ENCODE assay signal across 33 cellular contexts in the genomic region with DNA sequence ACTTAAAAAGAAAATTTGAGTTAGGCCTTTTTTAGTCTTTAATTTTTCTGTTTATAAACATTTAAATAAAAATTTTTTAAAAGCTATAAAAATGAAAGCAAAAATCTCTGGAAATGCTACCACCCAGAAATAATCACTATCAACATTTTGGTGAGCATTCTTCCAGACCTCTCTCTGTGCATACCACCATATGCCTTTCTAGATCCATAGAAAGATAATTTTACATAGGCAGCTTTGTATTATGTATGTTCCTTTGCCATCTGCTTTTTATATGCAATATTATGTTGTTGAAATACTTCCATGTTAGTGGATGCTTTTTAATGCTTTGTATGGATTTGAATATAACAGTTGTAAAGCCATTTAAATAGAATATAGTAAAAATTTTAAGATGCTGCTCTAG.
DNase-seq lines count a peak whose midpoint lies in the region; ATAC-seq, FAIRE-seq and TF ChIP-seq lines count a peak whose summit lies in the region.
"Had no signal": no experiment of that assay in that cellular context is flagged by ENCODE, and none has a peak within 500 bp of the region (broad histone marks: within the 10 kb centered on the region; RNA-seq: fewer than 3 reads in every experiment).

No MANE protein-coding gene starts in this region.

- no peak overlapping the region for H2AFZ ChIP-seq in SK-N-SH (ENCODE audit: low read depth)

- DNase-seq in SK-N-SH (peak; percentile 9), NCI-H82 (lab: John Stamatoyannopoulos, UW) (no peak), WERI-Rb-1 (no peak), NCI-H524 treated with DMSO at 0.1 percent for 48 hours (lab: John Stamatoyannopoulos, UW) (no peak)
- DNase-seq: 8988T; ACHN; AML-193; BE2C; C1 segment of cervical spinal cord; Caco-2; Calu3; CD4-positive, alpha-beta memory T cell; CD4-positive, alpha-beta T cell; CD4-positive, CD25-positive, alpha-beta regulatory T cell; CD8-positive, alpha-beta memory T cell; CD8-positive, alpha-beta T cell; COR-L47; DMS 273 treated with DMSO at 0.1 percent for 48 hours; DMS153; DMS53; DMS79; DMS79 treated with DMSO at 0.1 percent for 48 hours; DND-41; EL had no signal

- no peaks in the 10 kb centered on the region for H3F3A ChIP-seq in SK-N-SH (replicated peaks; ENCODE audit: insufficient read depth)

- H3K9me3 ChIP-seq in SK-N-SH (no peaks in the 10 kb centered on the region), WERI-Rb-1 (ENCODE audit: severe bottlenecking) (no peaks in the 10 kb centered on the region)
- H3K9me3 ChIP-seq: A549; BE2C; BLaER1; BLaER1 treated with 17β-estradiol and CSF1 and Interleukin-3, amounts not matched to agents 10 nM and 100 nM; Caco-2 had no signal

- H3K9me2 ChIP-seq in SK-N-SH: no peaks in the 10 kb centered on the region

- no peak for ATAC-seq in SK-N-SH treated with all-trans-retinoic acid at 6 μM for 48 hours
- ATAC-seq: A549; CD8-positive, alpha-beta T cell had no signal

- TF ChIP-seq RAD21 in SK-N-SH (IDR thresholded peaks at IDR 0.05; ENCODE audit: low read length): no peak

- H3K27ac ChIP-seq in SK-N-SH (ENCODE audit: low read depth in 2 of 2, low read length in 1 of 2) (peak overlapping the region in 1 of 2 experiments; percentile 28; a peak in 1 of 4 replicates), WERI-Rb-1 (no peak overlapping the region)
- H3K27ac ChIP-seq: 22Rv1; A549; BLaER1; BLaER1 treated with 17β-estradiol and CSF1 and Interleukin-3, amounts not matched to agents 10 nM and 100 nM; C4-2B had no signal

- POLR2A ChIA-PET in SK-N-SH (lab: Yijun Ruan, JAX): no interaction called here

- no peak for TF ChIP-seq CTCF in SK-N-SH (IDR thresholded peaks at IDR 0.05)
- no peak for TF ChIP-seq CTCF in WERI-Rb-1 (IDR thresholded peaks at IDR 0.05; ENCODE audit: low read depth, low read length)

- no peaks in the 10 kb centered on the region for H3K27me3 ChIP-seq in SK-N-SH (ENCODE audit: insufficient read depth)
- H3K27me3 ChIP-seq in WERI-Rb-1 (ENCODE audit: insufficient read depth, low read depth, severe bottlenecking): peaks cover 18% of the 10 kb centered on the region
- H3K27me3 ChIP-seq: BE2C; BLaER1; BLaER1 treated with 17β-estradiol and CSF1 and Interleukin-3, amounts not matched to agents 10 nM and 100 nM had no signal

- no peaks in the 10 kb centered on the region for H4K20me1 ChIP-seq in SK-N-SH (ENCODE audit: insufficient read depth)
- H4K20me1 ChIP-seq: BLaER1; BLaER1 treated with 17β-estradiol and CSF1 and Interleukin-3, amounts not matched to agents 10 nM and 100 nM had no signal

- H3K79me2 ChIP-seq in SK-N-SH (ENCODE audit: insufficient read depth): no peaks in the 10 kb centered on the region

- H3K9ac ChIP-seq in SK-N-SH: no peak overlapping the region
- H3K9ac ChIP-seq: BLaER1; BLaER1 treated with 17β-estradiol and CSF1 and Interleukin-3, amounts not matched to agents 10 nM and 100 nM had no signal

- CTCF ChIA-PET in SK-N-SH (lab: Yijun Ruan, JAX): interaction anchor here (1.4 kb wide), 1 partner anchor 10 kb away, joined by 3 read pairs; no protein-coding TSS in a partner anchor

- TF ChIP-seq EP300 in SK-N-SH (IDR thresholded peaks at IDR 0.05; ENCODE audit: borderline replicate concordance in 1 of 2, low read depth in 1 of 2, low read length in 1 of 2): no peak

- H3K4me2 ChIP-seq in SK-N-SH: no peak overlapping the region
- H3K4me2 ChIP-seq: A549; BLaER1; BLaER1 treated with 17β-estradiol and CSF1 and Interleukin-3, amounts not matched to agents 10 nM and 100 nM had no signal

- H3K4me1 ChIP-seq in SK-N-SH (ENCODE audit: control insufficient read depth in 1 of 2, insufficient read depth in 2 of 2, low read depth in 1 of 2, low read length in 1 of 2): peaks cover 0 to 7% of the 10 kb centered on the region in 2 experiments; a peak in 2 of 4 replicates
- H3K4me1 ChIP-seq: A549; BLaER1; BLaER1 treated with 17β-estradiol and CSF1 and Interleukin-3, amounts not matched to agents 10 nM and 100 nM; Caco-2 had no signal

- FAIRE-seq in endometrium (lab: Jason Lieb, UNC): peak; percentile 57
- FAIRE-seq: A204.1, A549, D721Med had no signal

- H3K4me3 ChIP-seq in SK-N-SH (ENCODE audit: low read depth in 2 of 2, low read length in 1 of 2) (no peak overlapping the region), WERI-Rb-1 (ENCODE audit: low read depth, low read length) (no peak overlapping the region)
- H3K4me3 ChIP-seq: A549; BLaER1; BLaER1 treated with 17β-estradiol and CSF1 and Interleukin-3, amounts not matched to agents 10 nM and 100 nM had no signal

- H3K36me3 ChIP-seq in SK-N-SH (replicated peaks in 1 of 2; ENCODE audit: control insufficient read depth in 1 of 2, insufficient read depth in 2 of 2, low read length in 1 of 2) (no peaks in the 10 kb centered on the region), WERI-Rb-1 (no peaks in the 10 kb centered on the region)
- H3K36me3 ChIP-seq: BE2C; BLaER1; BLaER1 treated with 17β-estradiol and CSF1 and Interleukin-3, amounts not matched to agents 10 nM and 100 nM had no signal

TF ChIP-seq in SK-N-SH, 30 proteins besides CTCF, POLR2A, EP300 and RAD21:
- TF ChIP-seq RCOR1 (IDR thresholded peaks at IDR 0.05; ENCODE audit: low read length): peak; percentile 93
- peak; percentile 35; the same call in 1 of the 2 replicates for TF ChIP-seq GATA2 (CRISPR knock-in tag; IDR thresholded peaks at IDR 0.05)
- no peak for TF ChIP-seq USF2 (IDR thresholded peaks at IDR 0.05; ENCODE audit: borderline replicate concordance, low read depth, low read length)
- TF ChIP-seq TEAD4 (IDR thresholded peaks at IDR 0.05; ENCODE audit: borderline replicate concordance, insufficient read depth): no peak

TF ChIP-seq in SK-N-SH treated with all-trans-retinoic acid at 6 μM for 48 hours, 23 proteins besides CTCF, POLR2A, EP300 and RAD21:
- no peak for TF ChIP-seq PATZ1 (CRISPR knock-in tag; IDR thresholded peaks at IDR 0.05; ENCODE audit: borderline replicate concordance)
- peak; percentile 53; the same call in 1 of the 2 replicates for TF ChIP-seq ZNF8 (CRISPR knock-in tag; IDR thresholded peaks at IDR 0.05)
- no peak for TF ChIP-seq ARNTL (CRISPR knock-in tag; IDR thresholded peaks at IDR 0.05; ENCODE audit: borderline replicate concordance, low read depth)
- TF ChIP-seq ZFP30 (CRISPR knock-in tag; IDR thresholded peaks at IDR 0.05): no peak
- TF ChIP-seq TCF4 (CRISPR knock-in tag; IDR thresholded peaks at IDR 0.05; ENCODE audit: borderline replicate concordance): peak; percentile 40; the same call in 1 of the 2 replicates
- TF ChIP-seq OSR1 (CRISPR knock-in tag; IDR thresholded peaks at IDR 0.05): no peak
TF ChIP-seq in SK-N-SH treated with all-trans-retinoic acid at 6 μM for 48 hours: peak in this region for 2.
